ENCODE assay signal across 12 cellular contexts in genomic region chr17:82791532-82791931, GRCh38. TPM values are rescaled to one million over a fixed set of nuclear protein-coding genes. Genes with fewer than 3 reads are reported as not detected.
A peak's percentile ranks its signal among the peaks of the same experiment; 100 is the strongest.
DNase-seq lines count a peak whose midpoint lies in the region; ATAC-seq and TF ChIP-seq lines count a peak whose summit lies in the region.
"Had no signal": no experiment of that assay in that cellular context is flagged by ENCODE, and none has a peak within 500 bp of the region (broad histone marks: within the 10 kb centered on the region; RNA-seq: fewer than 3 reads in every experiment).

No MANE protein-coding gene starts in this region.

- no peak overlapping the region for H3K4me3 ChIP-seq in breast epithelium
- H3K4me3 ChIP-seq in astrocyte of the spinal cord (ENCODE audit: low read depth, low read length), result no peak overlapping the region
- no peak overlapping the region for H3K4me3 ChIP-seq in body of pancreas

- TF ChIP-seq CTCF in MCF 10A (IDR thresholded peaks at IDR 0.05; ENCODE audit: unreplicated experiment) (no peak), breast epithelium (IDR thresholded peaks at IDR 0.05) (no peak), astrocyte of the spinal cord (IDR thresholded peaks at IDR 0.05; ENCODE audit: low read depth, low read length) (no peak), body of pancreas (IDR thresholded peaks at IDR 0.05) (no peak)

- no peak for ATAC-seq in stimulated activated memory B cell treated with anti-CD40 and anti-IgM and Interleukin-4, amounts not matched to agents 10 μg/mL and 1 μg/mL and 100 μg/mL, for 72 hours
- ATAC-seq in body of pancreas (no peak), GM19397 (IDR thresholded peaks at IDR 0.05; ENCODE audit: unreplicated experiment) (no peak)

- no peaks in the 10 kb centered on the region for H3K9me3 ChIP-seq in breast epithelium
- H3K9me3 ChIP-seq in body of pancreas, result no peaks in the 10 kb centered on the region

- CTCF ChIA-PET in MCF 10A (lab: Yijun Ruan, JAX), result no interaction called here

- no peaks in the 10 kb centered on the region for H3K9me3 Mint-ChIP-seq in MCF 10A (ENCODE audit: unreplicated experiment)
- no peaks in the 10 kb centered on the region for H3K9me3 Mint-ChIP-seq in stimulated activated memory B cell treated with anti-CD40 and anti-IgM and Interleukin-4, amounts not matched to agents 10 μg/mL and 1 μg/mL and 100 μg/mL, for 72 hours
- H3K9me3 Mint-ChIP-seq: activated naive CD8-positive, alpha-beta T cell treated with anti-CD3 and anti-CD28 coated beads, Interleukin-2, amount 10 ng/mL, durations not matched to agents 7 days and 5 days had no signal

- no peaks in the 10 kb centered on the region for H3K27me3 Mint-ChIP-seq in MCF 10A (ENCODE audit: insufficient read depth, unreplicated experiment)
- no peaks in the 10 kb centered on the region for H3K27me3 Mint-ChIP-seq in stimulated activated memory B cell treated with anti-CD40 and anti-IgM and Interleukin-4, amounts not matched to agents 10 μg/mL and 1 μg/mL and 100 μg/mL, for 72 hours
- H3K27me3 Mint-ChIP-seq: activated naive CD8-positive, alpha-beta T cell treated with anti-CD3 and anti-CD28 coated beads, Interleukin-2, amount 10 ng/mL, durations not matched to agents 7 days and 5 days had no signal

- DNase-seq in MCF 10A (ENCODE audit: unreplicated experiment) (peak; percentile 84), breast epithelium (ENCODE audit: low spot score in 2 of 2) (no peak), astrocyte of the spinal cord (ENCODE audit: low read depth, low spot score) (peak; percentile 93), kidney glomerular epithelial cell (lab: John Stamatoyannopoulos, UW) (peak; percentile 97), body of pancreas (no peak), CD1c-positive myeloid dendritic cell (ENCODE audit: extremely low spot score) (no peak)
- DNase-seq: activated naive CD8-positive, alpha-beta T cell treated with anti-CD3 and anti-CD28 coated beads, Interleukin-2, amount 10 ng/mL, durations not matched to agents 7 days and 5 days; NCI-H524 had no signal

- H3K27ac ChIP-seq in breast epithelium (no peak overlapping the region), body of pancreas (no peak overlapping the region)
- H3K27ac ChIP-seq: 22Rv1 had no signal

- no peak overlapping the region for H3K4me3 Mint-ChIP-seq in MCF 10A (ENCODE audit: unreplicated experiment)
- H3K4me3 Mint-ChIP-seq in stimulated activated memory B cell treated with anti-CD40 and anti-IgM and Interleukin-4, amounts not matched to agents 10 μg/mL and 1 μg/mL and 100 μg/mL, for 72 hours, result no peak overlapping the region
- H3K4me3 Mint-ChIP-seq: activated naive CD8-positive, alpha-beta T cell treated with anti-CD3 and anti-CD28 coated beads, Interleukin-2, amount 10 ng/mL, durations not matched to agents 7 days and 5 days had no signal

- H3K4me1 ChIP-seq in breast epithelium (no peaks in the 10 kb centered on the region), body of pancreas (no peaks in the 10 kb centered on the region)

- intact Hi-C loops in MCF 10A (cut with micrococcal nuclease), result no loop called here
- intact Hi-C loops in breast epithelium (cut with DNase I; ENCODE audit: low total_unique reads), result no loop called here
- intact Hi-C loops in body of pancreas (cut with DNase I), result no loop called here

- WGBS in body of pancreas, 2 donors, result 83 to 89% methylated on average over 11 to 12 of the region's 12 CpGs

- TF ChIP-seq POLR2A in breast epithelium (IDR thresholded peaks at IDR 0.05) (no peak), body of pancreas (IDR thresholded peaks at IDR 0.05) (no peak)

- in situ Hi-C loops in astrocyte of the spinal cord (cut with HindIII; ENCODE audit: low sequenced_read_pairs), result no loop called here

- H3K27me3 ChIP-seq in breast epithelium, result no peaks in the 10 kb centered on the region
- H3K27me3 ChIP-seq in body of pancreas, result no peaks in the 10 kb centered on the region

- peaks cover 27% of the 10 kb centered on the region for H3K4me1 Mint-ChIP-seq in MCF 10A (ENCODE audit: insufficient read depth, unreplicated experiment)
- peaks cover 12% of the 10 kb centered on the region for H3K4me1 Mint-ChIP-seq in stimulated activated memory B cell treated with anti-CD40 and anti-IgM and Interleukin-4, amounts not matched to agents 10 μg/mL and 1 μg/mL and 100 μg/mL, for 72 hours

- POLR2A ChIA-PET in MCF 10A (lab: Yijun Ruan, JAX), result interaction anchor here (0.7 kb wide), 1 partner anchor 26 kb away, joined by 3 read pairs; no protein-coding TSS in a partner anchor

- H3K36me3 ChIP-seq in breast epithelium, result no peaks in the 10 kb centered on the region
- H3K36me3 ChIP-seq in body of pancreas (replicated peaks in 1 of 2; ENCODE audit: insufficient read depth in 1 of 2, low read depth in 2 of 2), result no peaks in the 10 kb centered on the region

- peaks cover 21% of the 10 kb centered on the region for H3K36me3 Mint-ChIP-seq in MCF 10A (ENCODE audit: insufficient read depth, unreplicated experiment)
- peaks cover 37% of the 10 kb centered on the region for H3K36me3 Mint-ChIP-seq in stimulated activated memory B cell treated with anti-CD40 and anti-IgM and Interleukin-4, amounts not matched to agents 10 μg/mL and 1 μg/mL and 100 μg/mL, for 72 hours

- H3K27ac Mint-ChIP-seq in MCF 10A (ENCODE audit: low read depth, unreplicated experiment), result no peak overlapping the region
- H3K27ac Mint-ChIP-seq in stimulated activated memory B cell treated with anti-CD40 and anti-IgM and Interleukin-4, amounts not matched to agents 10 μg/mL and 1 μg/mL and 100 μg/mL, for 72 hours, result no peak overlapping the region
- H3K27ac Mint-ChIP-seq: activated naive CD8-positive, alpha-beta T cell treated with anti-CD3 and anti-CD28 coated beads, Interleukin-2, amount 10 ng/mL, durations not matched to agents 7 days and 5 days had no signal

- BruUV-seq in MCF 10A (replicated peaks; lab: Mats Ljungman, UMichigan), result no TSS peak

RNA-seq across cellular contexts. Expression of gene TBCD, which starts 39.7 kb away (rescaled TPM):
- 66.8 and 76.2 TPM in 2 replicates for total RNA-seq in MCF 10A (2022)
- 10 to 100 TPM; 45.4 to 65.9 (median 53.3) TPM for total RNA-seq in breast epithelium
- total RNA-seq in body of pancreas, result 10 to 100 TPM; 38.9 to 74.8 TPM

RNA-seq across cellular contexts. Expression of gene ZNF750, which starts 48.3 kb away (rescaled TPM):
- total RNA-seq in MCF 10A (2022), result 0.14 TPM in 1 of 2 replicates, not detected in the other
- total RNA-seq in breast epithelium, result 1 to 10 TPM in 2 of 3 donors, not detected in 1; 5.6 to 7.8 TPM
- not detected for total RNA-seq in body of pancreas
- total RNA-seq: activated naive CD8-positive, alpha-beta T cell treated with anti-CD3 and anti-CD28 coated beads, Interleukin-2, amount 10 ng/mL, durations not matched to agents 7 days and 5 days; temporal lobe had no signal

RNA-seq across cellular contexts. Expression of gene FN3K, which starts 56.1 kb away (rescaled TPM):
- 1.3 and 4.0 TPM in 2 replicates for total RNA-seq in MCF 10A (2022)
- 1 to 10 TPM; 4.5 to 9.4 (median 7.2) TPM for total RNA-seq in breast epithelium
- 10 to 100 TPM; 15.2 to 29.1 TPM for total RNA-seq in body of pancreas

Comparison
In these comparisons a context has a peak if more than half of its experiments do, and no peak if none do; other contexts are left out.
1. DNase-seq: peak in MCF 10A (single experiment), astrocyte of the spinal cord (single experiment) and kidney glomerular epithelial cell (single experiment); none in breast epithelium (0 of 2), body of pancreas (0 of 4) and CD1c-positive myeloid dendritic cell (single experiment).